In the genomic region with DNA sequence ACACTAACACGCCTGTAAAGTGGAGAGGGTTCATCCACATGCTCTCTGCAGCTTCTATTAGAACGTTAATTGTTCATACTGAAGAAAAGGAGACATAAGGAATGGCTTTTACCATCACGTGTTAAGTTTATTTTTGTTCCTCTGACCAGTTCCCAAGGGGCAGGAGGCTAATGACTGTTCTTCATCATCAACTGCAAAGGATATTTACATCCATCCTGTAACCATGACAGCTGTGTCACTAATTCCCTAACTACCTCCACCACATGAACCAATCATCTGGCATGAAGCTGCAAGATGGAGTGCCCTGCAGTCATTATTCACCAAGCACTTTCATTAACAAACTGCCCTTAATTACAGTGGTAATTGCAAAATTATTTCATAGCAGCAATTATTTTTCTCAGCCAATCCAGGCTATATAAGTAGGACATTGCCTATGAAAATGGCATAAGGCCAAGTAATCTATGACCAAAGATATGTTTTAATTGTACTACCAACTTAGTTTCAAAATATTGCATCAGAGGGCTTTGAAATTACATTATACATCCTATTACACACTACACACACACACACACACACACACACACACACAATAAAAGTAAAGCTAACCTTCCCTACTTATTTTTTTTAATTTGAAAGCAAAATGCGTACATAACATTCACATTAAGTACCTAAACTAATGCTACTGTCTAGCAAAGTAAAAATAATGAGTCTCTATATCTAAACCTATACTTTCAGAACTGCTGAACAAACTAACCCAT, we compare ENCODE assay signal across 18 cellular contexts.
A peak's percentile ranks its signal among the peaks of the same experiment; 100 is the strongest.
DNase-seq lines count a peak whose midpoint lies in the region; ATAC-seq and TF ChIP-seq lines count a peak whose summit lies in the region.
"Had no signal": no experiment of that assay in that cellular context is flagged by ENCODE, and none has a peak within 500 bp of the region (broad histone marks: within the 10 kb centered on the region; RNA-seq: fewer than 3 reads in every experiment).

No MANE protein-coding gene starts in this region.

- H3K4me1 ChIP-seq in mesendoderm (ENCODE audit: control insufficient read depth, low read depth, low read length) = no peaks in the 10 kb centered on the region

- H2AK5ac ChIP-seq in mesendoderm (ENCODE audit: low read length) = no peak overlapping the region

- no peak overlapping the region for H2BK120ac ChIP-seq in mesendoderm (ENCODE audit: low read depth, low read length)

- no peak overlapping the region for H3K18ac ChIP-seq in mesendoderm (ENCODE audit: low read length)

- H3K79me1 ChIP-seq in mesendoderm (ENCODE audit: low read length) = no peaks in the 10 kb centered on the region

- no peak overlapping the region for H3K9ac ChIP-seq in mesendoderm (ENCODE audit: low read length)

- no peaks in the 10 kb centered on the region for H3K36me3 ChIP-seq in mesendoderm (ENCODE audit: control insufficient read depth, insufficient read depth, low read length)
- H3K36me3 ChIP-seq in brain microvascular endothelial cell (replicated peaks) = no peaks in the 10 kb centered on the region
- H3K36me3 ChIP-seq: thyroid gland had no signal

- H3K4ac ChIP-seq in mesendoderm (ENCODE audit: low read depth, low read length) = no peak overlapping the region

- H3K56ac ChIP-seq in mesendoderm (ENCODE audit: low read length) = no peak overlapping the region

- no peak overlapping the region for H2BK5ac ChIP-seq in mesendoderm (ENCODE audit: low read length)

- H3K23ac ChIP-seq in mesendoderm (ENCODE audit: low read length) = no peak overlapping the region

- H3K27me3 ChIP-seq in mesendoderm (ENCODE audit: insufficient read depth, low read length, poor library complexity) (no peaks in the 10 kb centered on the region), brain microvascular endothelial cell (replicated peaks) (no peaks in the 10 kb centered on the region)
- H3K27me3 ChIP-seq: hepatocyte, thyroid gland had no signal

- no peak overlapping the region for H4K5ac ChIP-seq in mesendoderm (ENCODE audit: low read length)

- H2BK15ac ChIP-seq in mesendoderm (replicated peaks; ENCODE audit: low read depth) = no peak overlapping the region

- TF ChIP-seq CTCF in brain microvascular endothelial cell (IDR thresholded peaks at IDR 0.05; ENCODE audit: low read depth, low read length, missing control alignments) = no peak

- DNase-seq in EH (ENCODE audit: low read depth) (peak; percentile 22), NCI-H1417 (lab: John Stamatoyannopoulos, UW) (peak; percentile 73 to 99 (median 87)), NCI-H748 (lab: John Stamatoyannopoulos, UW; ENCODE audit: unreplicated experiment) (peak; percentile 91), mesendoderm (peak; percentile 26), brain microvascular endothelial cell (no peak), HK-2 (ENCODE audit: unreplicated experiment) (no peak)
- DNase-seq: activated CD4-positive, alpha-beta T cell treated with anti-CD3 and anti-CD28 coated beads, Interleukin-2, amount 50 U/mL, for 48 hours; activated naive CD8-positive, alpha-beta T cell treated with anti-CD3 and anti-CD28 coated beads for 36 hours; AML-193; effector CD4-positive, alpha-beta T cell; Karpas-422; NCI-H2107; nephron progenitor cell; T-helper 1 cell; thyroid gland had no signal

- H4K8ac ChIP-seq in mesendoderm (ENCODE audit: low read depth, low read length) = no peak overlapping the region

- H3K4me3 ChIP-seq in mesendoderm (ENCODE audit: low read length) (no peak overlapping the region), brain microvascular endothelial cell (ENCODE audit: low read depth, low read length) (no peak overlapping the region)
- H3K4me3 ChIP-seq: hepatocyte, thyroid gland had no signal

- H3K79me2 ChIP-seq in mesendoderm (ENCODE audit: control insufficient read depth, insufficient read depth, low read length) = no peaks in the 10 kb centered on the region
- H3K79me2 ChIP-seq: hepatocyte had no signal

- in situ Hi-C loops in brain microvascular endothelial cell (cut with HindIII; ENCODE audit: low pct_ligation_motif_present, low sequenced_read_pairs) = no loop called here

- H3K27ac ChIP-seq in mesendoderm (ENCODE audit: low read depth, low read length) (no peak overlapping the region), brain microvascular endothelial cell (no peak overlapping the region)
- H3K27ac ChIP-seq: hepatocyte, thyroid gland had no signal

- no peak overlapping the region for H3K4me2 ChIP-seq in mesendoderm (ENCODE audit: low read length)
- H3K4me2 ChIP-seq: hepatocyte had no signal

- ATAC-seq in HG02981 (IDR thresholded peaks at IDR 0.05; ENCODE audit: unreplicated experiment) = no peak
- ATAC-seq: stimulated activated memory B cell treated with anti-CD40 and anti-IgM and Interleukin-4, amounts not matched to agents 10 μg/mL and 1 μg/mL and 100 μg/mL, for 72 hours had no signal

- WGBS in mesendoderm (ENCODE audit: extremely low coverage, insufficient coverage, low lambda C conversion rate) = no CpG with 5 or more reads among the region's 4 CpGs

Comparison
In these comparisons a context has a peak if more than half of its experiments do, and no peak if none do; other contexts are left out.
1. DNase-seq: peak in EH (single experiment), NCI-H1417 (3 of 3), NCI-H748 (single experiment) and mesendoderm (single experiment); none in brain microvascular endothelial cell (single experiment) and HK-2 (single experiment).